ENCODE assay signal across 23 cellular contexts in genomic region chr3:40490916-40491315, GRCh38. TPM values are rescaled to one million over a fixed set of nuclear protein-coding genes. Genes with fewer than 3 reads are reported as not detected.
DNase-seq lines count a peak whose midpoint lies in the region; ATAC-seq and TF ChIP-seq lines count a peak whose summit lies in the region.
"Had no signal": no experiment of that assay in that cellular context is flagged by ENCODE, and none has a peak within 500 bp of the region (broad histone marks: within the 10 kb centered on the region; RNA-seq: fewer than 3 reads in every experiment).

No MANE protein-coding gene starts in this region.

- no peak overlapping the region for H2AFZ ChIP-seq in osteoblast (ENCODE audit: low read length)
- H2AFZ ChIP-seq: GM23248 had no signal

- H3K4me2 ChIP-seq in osteoblast (ENCODE audit: insufficient read depth, low read length), result no peak overlapping the region
- H3K4me2 ChIP-seq: A549 had no signal

- no peak for ATAC-seq in GM18505 (IDR thresholded peaks at IDR 0.05; ENCODE audit: unreplicated experiment)
- ATAC-seq: A549, K562 had no signal

- TF ChIP-seq CTCF in brain microvascular endothelial cell (IDR thresholded peaks at IDR 0.05; ENCODE audit: low read depth, low read length, missing control alignments) (no peak), fibroblast of mammary gland (conservative IDR thresholded peaks at IDR 0.05; ENCODE audit: control insufficient read depth, insufficient read depth, low read depth, low read length) (no peak), osteoblast (IDR thresholded peaks at IDR 0.05; ENCODE audit: extremely low read depth, low read depth, low read length) (no peak), glutamatergic neuron (IDR thresholded peaks at IDR 0.05; ENCODE audit: partially characterized antibody, unreplicated experiment) (no peak), right atrium auricular region (IDR thresholded peaks at IDR 0.05) (no peak)

- TF ChIP-seq POLR2A in GM18505 (IDR thresholded peaks at IDR 0.05; ENCODE audit: borderline replicate concordance, extremely low read depth, insufficient read depth, insufficient read length), result no peak

- no peak overlapping the region for H3K27ac ChIP-seq in brain microvascular endothelial cell
- no peak overlapping the region for H3K27ac ChIP-seq in osteoblast (ENCODE audit: low read depth, low read length)
- no peak overlapping the region for H3K27ac ChIP-seq in right atrium auricular region
- H3K27ac ChIP-seq: A549, GM23248 had no signal

- peaks cover 30% of the 10 kb centered on the region for H3K36me3 Mint-ChIP-seq in glutamatergic neuron (ENCODE audit: unreplicated experiment)

- H3K36me3 ChIP-seq in brain microvascular endothelial cell (replicated peaks) (peaks cover 11% of the 10 kb centered on the region), osteoblast (ENCODE audit: insufficient read depth, low read length) (peaks cover 23% of the 10 kb centered on the region), right atrium auricular region (peaks cover 22% of the 10 kb centered on the region)

- H3K27me3 ChIP-seq in brain microvascular endothelial cell (replicated peaks), result no peaks in the 10 kb centered on the region
- H3K27me3 ChIP-seq in osteoblast (ENCODE audit: insufficient read depth, low read length), result no peaks in the 10 kb centered on the region
- H3K27me3 ChIP-seq in right atrium auricular region, result no peaks in the 10 kb centered on the region

- H3K4me1 Mint-ChIP-seq in glutamatergic neuron (ENCODE audit: low read depth, unreplicated experiment), result no peaks in the 10 kb centered on the region
- H3K4me1 Mint-ChIP-seq: B cell, CD14-positive monocyte had no signal

- H3K4me3 Mint-ChIP-seq in glutamatergic neuron (ENCODE audit: unreplicated experiment), result no peak overlapping the region
- H3K4me3 Mint-ChIP-seq: B cell, CD14-positive monocyte, H9, HFFc6 had no signal

- H4K20me1 ChIP-seq in osteoblast (ENCODE audit: insufficient read depth, low read length), result no peaks in the 10 kb centered on the region

- H3K27me3 Mint-ChIP-seq in glutamatergic neuron (ENCODE audit: unreplicated experiment), result no peaks in the 10 kb centered on the region
- H3K27me3 Mint-ChIP-seq: B cell had no signal

- peak; percentile 13 for DNase-seq in LHCN-M2 (ENCODE audit: low read depth)
- DNase-seq in brain microvascular endothelial cell, result peak; percentile 50
- peak; percentile 72 for DNase-seq in fibroblast of mammary gland (ENCODE audit: low read depth)
- peak; percentile 42 for DNase-seq in osteoblast (ENCODE audit: insufficient read length, low spot score, missing footprints)
- no peak for DNase-seq in glutamatergic neuron
- no peak for DNase-seq in right atrium auricular region (ENCODE audit: low spot score)
- DNase-seq: DMS53; GM23248; H9; HFFc6; NCI-H1092 treated with DMSO at 0.1 percent for 48 hours; NCI-H1436 treated with DMSO at 0.1 percent for 48 hours; NCI-H2029; NCI-H345; NCI-H524; NCI-H774; NK-92 treated with Interleukin-12 subunit alpha and Interleukin-12 subunit beta, amount 100 ng/mL, for 24 hours; SIG-M5 had no signal

- H3K27ac Mint-ChIP-seq in glutamatergic neuron (ENCODE audit: unreplicated experiment), result no peak overlapping the region
- H3K27ac Mint-ChIP-seq: B cell, CD14-positive monocyte, H9, HFFc6 had no signal

- H3K9me3 ChIP-seq in osteoblast (ENCODE audit: low read depth, low read length) (peaks cover 19% of the 10 kb centered on the region), right atrium auricular region (peaks cover 11 to 20% of the 10 kb centered on the region in 2 donors)

- in situ Hi-C loops in brain microvascular endothelial cell (cut with HindIII; ENCODE audit: low pct_ligation_motif_present, low sequenced_read_pairs), result no loop called here

- H3K9me3 Mint-ChIP-seq in glutamatergic neuron (ENCODE audit: unreplicated experiment), result peaks cover 2% of the 10 kb centered on the region

- H3K4me3 ChIP-seq in brain microvascular endothelial cell (ENCODE audit: low read depth, low read length) (no peak overlapping the region), fibroblast of mammary gland (ENCODE audit: control insufficient read depth, low read depth, low read length) (no peak overlapping the region), osteoblast (ENCODE audit: insufficient read depth, low read length) (no peak overlapping the region), right atrium auricular region (no peak overlapping the region)
- H3K4me3 ChIP-seq: A549, GM23248, K562 had no signal

- H3K79me2 ChIP-seq in osteoblast (ENCODE audit: insufficient read depth, low read length), result no peaks in the 10 kb centered on the region

- H3K4me1 ChIP-seq in osteoblast (ENCODE audit: insufficient read depth, low read length) (no peaks in the 10 kb centered on the region), right atrium auricular region (no peaks in the 10 kb centered on the region)
- H3K4me1 ChIP-seq: A549 had no signal

RNA-seq across cellular contexts. Expression of gene ZNF619, which starts 14.0 kb away (rescaled TPM):
- total RNA-seq in LHCN-M2 (2014; rRNA removed) (3.5 and 4.2 TPM in 2 replicates), osteoblast (6.5 and 8.5 TPM in 2 replicates), glutamatergic neuron (ENCODE audit: unreplicated experiment) (7.2 TPM), right atrium auricular region (1 to 10 TPM; 1.7 to 3.3 TPM)
- 1.5 TPM for polyA plus RNA-seq in LHCN-M2 (2012)

RNA-seq across cellular contexts. Expression of gene ZNF620, which starts 14.9 kb away (rescaled TPM):
- total RNA-seq in LHCN-M2 (2014; rRNA removed) (0.23 and 0.64 TPM in 2 replicates), osteoblast (0.88 and 1.1 TPM in 2 replicates), glutamatergic neuron (ENCODE audit: unreplicated experiment) (18.6 TPM), right atrium auricular region (1 to 10 TPM; 2.0 to 3.6 TPM)
- polyA plus RNA-seq in LHCN-M2 (2012), result 0.33 TPM

RNA-seq across cellular contexts. Expression of gene RPL14, which starts 33.8 kb away (rescaled TPM):
- total RNA-seq in LHCN-M2 (2014; rRNA removed) (295 and 312 TPM in 2 replicates), osteoblast (219 and 236 TPM in 2 replicates), glutamatergic neuron (ENCODE audit: unreplicated experiment) (1,217 TPM), right atrium auricular region (100 to 1,000 TPM; 182 to 247 TPM)
- polyA plus RNA-seq in LHCN-M2 (2012), result 967 TPM

RNA-seq across cellular contexts. Expression of gene ZNF621, which starts 33.8 kb away (rescaled TPM):
- total RNA-seq in LHCN-M2 (2014; rRNA removed) (10.6 and 14.5 TPM in 2 replicates), osteoblast (21.4 and 23.9 TPM in 2 replicates), glutamatergic neuron (ENCODE audit: unreplicated experiment) (34.8 TPM), right atrium auricular region (1 to 10 TPM; 6.6 to 7.0 TPM)
- polyA plus RNA-seq in LHCN-M2 (2012), result 7.0 TPM

Comparison
In these comparisons a context has a peak if more than half of its experiments do, and no peak if none do; other contexts are left out.
1. DNase-seq: peak in LHCN-M2 (single experiment), brain microvascular endothelial cell (single experiment), fibroblast of mammary gland (single experiment) and osteoblast (single experiment); none in glutamatergic neuron (single experiment) and right atrium auricular region (single experiment).